25 cellular contexts compared by ENCODE assay signal in genomic region chr2:28067602-28068001, GRCh38.
"Had no signal": no experiment of that assay in that cellular context is flagged by ENCODE, and none has a peak within 500 bp of the region (broad histone marks: within the 10 kb centered on the region; RNA-seq: fewer than 3 reads in every experiment).

No MANE protein-coding gene starts in this region.

- H3K27me3 ChIP-seq: breast epithelium, esophagus muscularis mucosa, foreskin keratinocyte, heart left ventricle, spleen, suprapubic skin, tibial artery had no signal

- H3K4me1 ChIP-seq: breast epithelium, esophagus muscularis mucosa, heart left ventricle, spleen, tibial artery had no signal

- H3K4me1 Mint-ChIP-seq: naive B cell, neural crest cell had no signal

- DNase-seq: activated CD4-positive, alpha-beta T cell treated with anti-CD3 and anti-CD28 coated beads for 48 hours; activated CD4-positive, alpha-beta T cell treated with anti-CD3 and anti-CD28 coated beads, Interleukin-2, amount 50 U/mL, for 48 hours; activated CD8-positive, alpha-beta memory T cell treated with anti-CD3 and anti-CD28 coated beads for 24 hours; activated gamma-delta T cell treated with Interleukin-2 at 50 U/mL for 16 hours; central memory CD4-positive, alpha-beta T cell; endodermal cell; heart left ventricle; left ventricle myocardium inferior; naive B cell; nucleus accumbens; right cardiac atrium; spleen; stimulated activated naive CD4-positive, alpha-beta T cell; T1000; tibial artery; WERI-Rb-1 had no signal

- H3K9me3 ChIP-seq: breast epithelium, esophagus muscularis mucosa, heart left ventricle, left ventricle myocardium inferior, spleen, suprapubic skin, tibial artery had no signal

- H3K9me3 Mint-ChIP-seq: activated naive CD4-positive, alpha-beta T cell treated with anti-CD3 and anti-CD28 coated beads, Interleukin-2, amount 50 U/mL, for 72 hours; endodermal cell; naive B cell; neural crest cell; T-helper 1 cell treated with Interleukin-12 subunit alpha and Interleukin-12 subunit beta and Interleukin-4 antibody, amounts not matched to agents 30 μg/mL and 1 μg/mL, for 36 hours had no signal

- H3K4me3 ChIP-seq: breast epithelium, esophagus muscularis mucosa, heart left ventricle, left ventricle myocardium inferior, lung, spleen, suprapubic skin, tibial artery had no signal

- ATAC-seq: activated CD4-positive, CD25-positive, alpha-beta regulatory T cell treated with anti-CD3 and anti-CD28 coated beads, Interleukin-2, amount 50 U/mL, for 24 hours; activated naive CD4-positive, alpha-beta T cell treated with anti-CD3 and anti-CD28 coated beads, Interleukin-2, amount 50 U/mL, for 72 hours; heart left ventricle; right cardiac atrium had no signal

- H3K4me3 Mint-ChIP-seq: endodermal cell; naive B cell; neural crest cell; T-helper 1 cell treated with Interleukin-12 subunit alpha and Interleukin-12 subunit beta and Interleukin-4 antibody, amounts not matched to agents 30 μg/mL and 1 μg/mL, for 36 hours had no signal

- H3K36me3 ChIP-seq: breast epithelium, esophagus muscularis mucosa, heart left ventricle, left ventricle myocardium inferior, spleen, suprapubic skin, tibial artery, WERI-Rb-1 had no signal

- H3K27ac ChIP-seq: breast epithelium, esophagus muscularis mucosa, foreskin keratinocyte, heart left ventricle, left ventricle myocardium inferior, spleen, suprapubic skin, tibial artery, WERI-Rb-1 had no signal

- H3K27me3 Mint-ChIP-seq: naive B cell had no signal

- H3K27ac Mint-ChIP-seq: activated naive CD4-positive, alpha-beta T cell treated with anti-CD3 and anti-CD28 coated beads, Interleukin-2, amount 50 U/mL, for 72 hours; endodermal cell; T-helper 1 cell treated with Interleukin-12 subunit alpha and Interleukin-12 subunit beta and Interleukin-4 antibody, amounts not matched to agents 30 μg/mL and 1 μg/mL, for 36 hours had no signal
